In the genomic region with DNA sequence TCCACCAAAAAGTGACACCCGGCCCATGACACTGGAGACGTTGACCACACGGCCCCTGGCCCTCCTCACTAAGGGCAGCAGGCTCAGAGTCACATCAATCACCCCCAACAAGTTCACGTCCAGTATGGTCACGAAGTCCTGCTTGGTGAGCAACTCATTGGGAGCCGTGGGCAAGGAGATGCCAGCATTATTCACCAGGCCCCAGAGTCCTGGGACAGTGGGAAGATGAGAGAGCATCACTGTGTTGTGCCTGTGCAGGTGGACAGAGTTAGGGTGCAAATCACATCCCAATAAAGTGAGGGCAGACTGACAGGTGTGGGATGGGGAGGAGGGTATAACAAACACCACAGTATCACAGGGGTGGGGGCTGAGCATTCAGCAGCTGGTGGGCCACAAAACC, we compare ENCODE assay signal across 28 cellular contexts. TPM values are rescaled to one million over a fixed set of nuclear protein-coding genes. Genes with fewer than 3 reads are reported as not detected.
"Had no signal": no experiment of that assay in that cellular context is flagged by ENCODE, and none has a peak within 500 bp of the region (broad histone marks: within the 10 kb centered on the region; RNA-seq: fewer than 3 reads in every experiment).

No MANE protein-coding gene starts in this region.

- DNase-seq: cortex of kidney; effector memory CD4-positive, alpha-beta T cell; gastrocnemius medialis; heart right ventricle; hypothalamus; kidney; left cardiac atrium; left ventricle myocardium inferior; midbrain; posterior cingulate gyrus; sigmoid colon; stimulated activated CD4-positive, alpha-beta T cell treated with anti-CD3 and anti-CD28 coated beads, Interleukin-2, amount 100 ng/mL, for 24 hours; stimulated activated CD4-positive, alpha-beta T cell treated with anti-CD3 and anti-CD28 coated beads, Interleukin-4, amount 100 ng/mL, for 4 hours; stimulated activated naive B cell treated with anti-CD40 and anti-IgM and Interleukin-4, amounts not matched to agents 10 μg/mL and 1 μg/mL and 100 μg/mL, for 72 hours; stomach; substantia nigra; transverse colon had no signal

- H3K4me1 Mint-ChIP-seq: nephron; stimulated activated naive B cell treated with anti-CD40 and anti-IgM and Interleukin-4, amounts not matched to agents 10 μg/mL and 1 μg/mL and 100 μg/mL, for 72 hours had no signal

- H3K27me3 ChIP-seq: gastrocnemius medialis, heart right ventricle, neutrophil, sigmoid colon, stomach, transverse colon had no signal

- H3K4me3 ChIP-seq: gastrocnemius medialis, heart right ventricle, left ventricle myocardium inferior, lung, sigmoid colon, skin epidermis, stomach, thoracic aorta, transverse colon had no signal

- FAIRE-seq: endometrium, kidney had no signal

- H3K36me3 ChIP-seq: gastrocnemius medialis, heart right ventricle, neutrophil, sigmoid colon, stomach, thoracic aorta, transverse colon had no signal

- H3K4me1 ChIP-seq: gastrocnemius medialis, left ventricle myocardium inferior, sigmoid colon, stomach had no signal

- H3K4me3 Mint-ChIP-seq: nephron; stimulated activated naive B cell treated with anti-CD40 and anti-IgM and Interleukin-4, amounts not matched to agents 10 μg/mL and 1 μg/mL and 100 μg/mL, for 72 hours had no signal

- H3K9me3 ChIP-seq: gastrocnemius medialis had no signal

- H3K27ac Mint-ChIP-seq: nephron; stimulated activated naive B cell treated with anti-CD40 and anti-IgM and Interleukin-4, amounts not matched to agents 10 μg/mL and 1 μg/mL and 100 μg/mL, for 72 hours had no signal

- H3K27ac ChIP-seq: gastrocnemius medialis, heart right ventricle, left ventricle myocardium inferior, neutrophil, sigmoid colon, skin epidermis, stomach, thoracic aorta, transverse colon had no signal

- ATAC-seq: esophagus mucosa; gastrocnemius medialis; left cardiac atrium; stimulated activated naive B cell treated with anti-CD40 and anti-IgM and Interleukin-4, amounts not matched to agents 10 μg/mL and 1 μg/mL and 100 μg/mL, for 72 hours had no signal

RNA-seq across cellular contexts. Expression of a gene that starts 20.7 kb away (rescaled TPM):
- total RNA-seq: fibroblast of villous mesenchyme, kidney, left cardiac atrium, left ventricle myocardium inferior, lung, osteoblast, pulmonary artery endothelial cell, stomach, transverse colon, ureter had no signal
- polyA plus RNA-seq: lung had no signal
